7 cellular contexts compared by ENCODE assay signal in the genomic region with DNA sequence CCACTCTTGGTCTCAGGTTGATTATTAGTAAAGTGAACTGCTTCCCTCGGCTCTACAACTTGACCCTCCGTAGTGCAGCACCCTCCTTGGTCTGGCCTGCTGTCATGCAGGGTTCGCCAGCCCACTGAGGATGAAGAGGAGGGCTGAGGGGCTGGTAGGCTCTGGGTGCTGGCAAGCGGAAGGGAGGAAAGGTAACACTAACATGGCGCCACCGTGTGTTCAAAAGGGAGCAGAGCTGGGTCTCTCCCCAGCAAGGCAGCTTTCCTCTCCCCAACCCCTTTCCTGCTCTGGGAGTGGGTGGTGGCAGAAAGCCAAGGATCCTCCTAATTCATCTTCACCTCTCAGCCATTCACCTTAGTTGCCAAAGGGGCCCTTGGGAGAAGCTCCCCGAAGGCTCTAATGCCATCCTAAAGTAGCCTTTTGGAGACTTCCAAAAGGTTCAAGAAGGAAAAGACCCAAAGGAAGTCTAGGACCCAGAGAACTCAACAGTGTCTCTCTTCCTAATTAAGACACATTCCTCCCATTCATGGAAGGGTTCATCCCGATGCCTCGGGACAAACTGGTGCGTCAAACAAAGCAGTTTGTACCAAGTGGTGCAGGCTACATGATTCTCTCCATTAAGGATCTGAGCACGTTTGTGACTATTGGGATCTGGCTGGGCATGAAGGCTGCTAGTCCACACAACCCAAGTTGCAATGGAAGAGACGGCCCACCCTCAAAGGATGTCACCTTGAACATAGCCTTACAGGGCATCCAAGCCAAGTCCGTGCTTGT.
DNase-seq lines count a peak whose midpoint lies in the region; ATAC-seq, FAIRE-seq and TF ChIP-seq lines count a peak whose summit lies in the region.

No MANE protein-coding gene starts in this region.

- H3K9ac ChIP-seq in KMS-11 = no peak overlapping the region

- H2AFZ ChIP-seq in KMS-11 (ENCODE audit: low read depth) = no peak overlapping the region

- TF ChIP-seq POLR2A in GM12892 (IDR thresholded peaks at IDR 0.05; ENCODE audit: low read depth, low read length) = no peak
- TF ChIP-seq POLR2A in Peyer's patch (IDR thresholded peaks at IDR 0.05) = no peak

- H3K9me3 ChIP-seq in Peyer's patch (no peaks in the 10 kb centered on the region), pancreas (no peaks in the 10 kb centered on the region), upper lobe of right lung (no peaks in the 10 kb centered on the region)

- no peaks in the 10 kb centered on the region for H3K79me2 ChIP-seq in KMS-11 (ENCODE audit: insufficient read depth, low read depth)

- intact Hi-C loops in pancreas (cut with DNase I) = loop anchor here (10.0 kb wide), 2 partner anchors 112 to 172 kb away; no protein-coding TSS in a partner anchor
- intact Hi-C loops in upper lobe of right lung (cut with DNase I) = no loop called here

- FAIRE-seq in GM12892 (lab: Jason Lieb, UNC) (peak; percentile 90), pancreas (lab: Jason Lieb, UNC) (no peak)

- WGBS in pancreas, 2 donors = 26 to 32% methylated on average over 13 of the region's 13 CpGs

- H3K27ac ChIP-seq in KMS-11 = no peak overlapping the region
- peak overlapping the region in 1 of 4 donors; percentile 22 for H3K27ac ChIP-seq in Peyer's patch
- peak overlapping the region in 2 of 4 donors; percentile 23 to 45 for H3K27ac ChIP-seq in pancreas
- peak overlapping the region; percentile 7 for H3K27ac ChIP-seq in upper lobe of right lung

- peak; percentile 88 for TF ChIP-seq CTCF in KMS-11 (conservative IDR thresholded peaks at IDR 0.05; ENCODE audit: low read depth, low read length)
- TF ChIP-seq CTCF in Peyer's patch (IDR thresholded peaks at IDR 0.05) = peak; percentile 37 to 80 (median 67)
- TF ChIP-seq CTCF in fibroblast of villous mesenchyme (IDR thresholded peaks at IDR 0.05; ENCODE audit: insufficient read depth, low read depth, low read length) = peak; percentile 82
- peak; percentile 47 to 63 (median 54) for TF ChIP-seq CTCF in pancreas (IDR thresholded peaks at IDR 0.05)
- TF ChIP-seq CTCF in upper lobe of right lung (IDR thresholded peaks at IDR 0.05) = peak; percentile 79

- H3K36me3 ChIP-seq in KMS-11 (ENCODE audit: insufficient read depth) (no peaks in the 10 kb centered on the region), Peyer's patch (peaks cover 0 to 24% (median 0%) of the 10 kb centered on the region in 3 donors), pancreas (no peaks in the 10 kb centered on the region), upper lobe of right lung (peaks cover 11% of the 10 kb centered on the region)

- H3K4me2 ChIP-seq in KMS-11 = no peak overlapping the region

- H3K4me1 ChIP-seq in KMS-11 (ENCODE audit: low read depth, poor library complexity, severe bottlenecking) = peaks cover 28% of the 10 kb centered on the region
- H3K4me1 ChIP-seq in Peyer's patch = peaks cover 0 to 26% (median 1%) of the 10 kb centered on the region in 4 donors
- peaks cover 4 to 16% (median 12%) of the 10 kb centered on the region in 3 donors for H3K4me1 ChIP-seq in pancreas
- peaks cover 18% of the 10 kb centered on the region for H3K4me1 ChIP-seq in upper lobe of right lung

- DNase-seq in GM12892 (ENCODE audit: insufficient read length) = no peak
- DNase-seq in Peyer's patch = peak; percentile 71 to 85 (median 77)
- peak; percentile 30 to 41 for DNase-seq in activated T-helper 1 cell treated with anti-CD3 and anti-CD28 coated beads, Interleukin-2, amount 50 U/mL, for 16 hours (ENCODE audit: low read depth in 1 of 2, low spot score in 1 of 2)
- DNase-seq in fibroblast of villous mesenchyme (ENCODE audit: low read depth) = peak; percentile 66
- peak in 5 of 6 donors; percentile 63 to 77 (median 72) for DNase-seq in pancreas
- peak; percentile 77 for DNase-seq in upper lobe of right lung

- no peak overlapping the region for H3K4me3 ChIP-seq in KMS-11 (IDR thresholded peaks at IDR 0.05; ENCODE audit: insufficient read depth, low read depth, low read length)
- H3K4me3 ChIP-seq in Peyer's patch = no peak overlapping the region
- no peak overlapping the region for H3K4me3 ChIP-seq in fibroblast of villous mesenchyme (ENCODE audit: low read depth, low read length)
- no peak overlapping the region for H3K4me3 ChIP-seq in pancreas
- H3K4me3 ChIP-seq in upper lobe of right lung = no peak overlapping the region

- H3K27me3 ChIP-seq in KMS-11 (ENCODE audit: insufficient read depth, low read depth) (no peaks in the 10 kb centered on the region), Peyer's patch (no peaks in the 10 kb centered on the region), pancreas (no peaks in the 10 kb centered on the region), upper lobe of right lung (no peaks in the 10 kb centered on the region)

- no peaks in the 10 kb centered on the region for H4K20me1 ChIP-seq in KMS-11 (ENCODE audit: insufficient read depth)

- peak; percentile 66 to 86 (median 80) for ATAC-seq in pancreas
- ATAC-seq in upper lobe of right lung = peak; percentile 86
